ENCODE assay signal across 15 cellular contexts in genomic region chr6:137265574-137265973, GRCh38. TPM values are rescaled to one million over a fixed set of nuclear protein-coding genes. Genes with fewer than 3 reads are reported as not detected.
DNase-seq lines count a peak whose midpoint lies in the region; ATAC-seq and TF ChIP-seq lines count a peak whose summit lies in the region.
"Had no signal": no experiment of that assay in that cellular context is flagged by ENCODE, and none has a peak within 500 bp of the region (broad histone marks: within the 10 kb centered on the region; RNA-seq: fewer than 3 reads in every experiment).

No MANE protein-coding gene starts in this region.

- no peak for TF ChIP-seq RAD21 in SK-N-SH (IDR thresholded peaks at IDR 0.05; ENCODE audit: low read length)

- TF ChIP-seq CTCF in SK-N-SH (IDR thresholded peaks at IDR 0.05) (no peak), choroid plexus epithelial cell (conservative IDR thresholded peaks at IDR 0.05; ENCODE audit: low read depth, low read length) (no peak), adrenal gland (IDR thresholded peaks at IDR 0.05) (no peak), WTC11 (IDR thresholded peaks at IDR 0.05) (no peak)

- H3K27me3 ChIP-seq in SK-N-SH (ENCODE audit: insufficient read depth) (no peaks in the 10 kb centered on the region), adrenal gland (no peaks in the 10 kb centered on the region)

- no peaks in the 10 kb centered on the region for H3F3A ChIP-seq in SK-N-SH (replicated peaks; ENCODE audit: insufficient read depth)

- H3K9ac ChIP-seq in SK-N-SH = no peak overlapping the region

- H3K27ac Mint-ChIP-seq in stimulated activated memory B cell treated with anti-CD40 and anti-IgM and Interleukin-4, amounts not matched to agents 10 μg/mL and 1 μg/mL and 100 μg/mL, for 72 hours = peak overlapping the region; percentile 25
- H3K27ac Mint-ChIP-seq in WTC11 = no peak overlapping the region
- H3K27ac Mint-ChIP-seq: CD4-positive, alpha-beta T cell had no signal

- no peaks in the 10 kb centered on the region for H3K36me3 ChIP-seq in SK-N-SH (replicated peaks in 1 of 2; ENCODE audit: control insufficient read depth in 1 of 2, insufficient read depth in 2 of 2, low read length in 1 of 2)
- H3K36me3 ChIP-seq in adrenal gland (replicated peaks in 1 of 2) = no peaks in the 10 kb centered on the region

- no peak overlapping the region for H3K27ac ChIP-seq in SK-N-SH (ENCODE audit: low read depth in 2 of 2, low read length in 1 of 2)
- no peak overlapping the region for H3K27ac ChIP-seq in adrenal gland

- ATAC-seq in SK-N-SH treated with all-trans-retinoic acid at 6 μM for 48 hours (no peak), WTC11 (no peak)
- no peak for ATAC-seq in stimulated activated memory B cell treated with anti-CD40 and anti-IgM and Interleukin-4, amounts not matched to agents 10 μg/mL and 1 μg/mL and 100 μg/mL, for 72 hours

- 7% methylated on average over 4 of the region's 4 CpGs for WGBS in SK-N-SH (ENCODE audit: low lambda C conversion rate)
- WGBS in adrenal gland, 4 donors = 39 to 54% (median 44%) methylated on average over 4 of the region's 4 CpGs

- no peak overlapping the region for H3K4me3 ChIP-seq in SK-N-SH (ENCODE audit: low read depth in 2 of 2, low read length in 1 of 2)
- no peak overlapping the region for H3K4me3 ChIP-seq in choroid plexus epithelial cell (ENCODE audit: low read depth, low read length)
- H3K4me3 ChIP-seq in adrenal gland = no peak overlapping the region

- H2AFZ ChIP-seq in SK-N-SH (ENCODE audit: low read depth) = no peak overlapping the region

- DNase-seq in SK-N-SH = no peak
- peak; percentile 78 to 91 for DNase-seq in NCI-H524 (lab: John Stamatoyannopoulos, UW)
- DNase-seq in choroid plexus epithelial cell (ENCODE audit: low read depth) = peak; percentile 43
- DNase-seq in adrenal gland = no peak
- DNase-seq in WTC11 (ENCODE audit: low spot score) = no peak
- DNase-seq in epidermal melanocyte (ENCODE audit: insufficient read length, low spot score) = no peak
- DNase-seq: CD4-positive, alpha-beta T cell; DMS79 treated with DMSO at 0.1 percent for 48 hours; KG1; NCI-H1417; NCI-H187; NCI-H2107; SHP77 treated with DMSO at 0.1 percent for 48 hours had no signal

- H3K4me1 Mint-ChIP-seq in stimulated activated memory B cell treated with anti-CD40 and anti-IgM and Interleukin-4, amounts not matched to agents 10 μg/mL and 1 μg/mL and 100 μg/mL, for 72 hours = peaks cover 31% of the 10 kb centered on the region
- no peaks in the 10 kb centered on the region for H3K4me1 Mint-ChIP-seq in WTC11

- no peak for TF ChIP-seq POLR2A in adrenal gland (IDR thresholded peaks at IDR 0.05)

- H3K4me2 ChIP-seq in SK-N-SH = no peak overlapping the region

- H3K9me3 Mint-ChIP-seq in stimulated activated memory B cell treated with anti-CD40 and anti-IgM and Interleukin-4, amounts not matched to agents 10 μg/mL and 1 μg/mL and 100 μg/mL, for 72 hours = no peaks in the 10 kb centered on the region
- H3K9me3 Mint-ChIP-seq in WTC11 = no peaks in the 10 kb centered on the region
- H3K9me3 Mint-ChIP-seq: CD4-positive, alpha-beta T cell had no signal

- no peaks in the 10 kb centered on the region for H3K79me2 ChIP-seq in SK-N-SH (ENCODE audit: insufficient read depth)

- CTCF ChIA-PET in SK-N-SH (lab: Yijun Ruan, JAX) (no interaction called here), WTC11 (lab: Charles Lee) (no interaction called here)

- TF ChIP-seq EP300 in SK-N-SH (IDR thresholded peaks at IDR 0.05; ENCODE audit: borderline replicate concordance in 1 of 2, low read depth in 1 of 2, low read length in 1 of 2) = no peak

- POLR2A ChIA-PET in SK-N-SH (lab: Yijun Ruan, JAX) (no interaction called here), WTC11 (lab: Charles Lee) (no interaction called here)

- no peaks in the 10 kb centered on the region for H3K36me3 Mint-ChIP-seq in stimulated activated memory B cell treated with anti-CD40 and anti-IgM and Interleukin-4, amounts not matched to agents 10 μg/mL and 1 μg/mL and 100 μg/mL, for 72 hours
- H3K36me3 Mint-ChIP-seq in WTC11 = no peaks in the 10 kb centered on the region

- intact Hi-C loops in adrenal gland (cut with DNase I) = loop anchor here in 1 of 2 donors (5.0 to 10.0 kb wide), 2 partner anchors 161 to 372 kb away; no protein-coding TSS in a partner anchor

- H3K4me1 ChIP-seq in SK-N-SH (ENCODE audit: control insufficient read depth in 1 of 2, insufficient read depth in 2 of 2, low read depth in 1 of 2, low read length in 1 of 2) = no peaks in the 10 kb centered on the region; a peak in 1 of 4 replicates
- peaks cover 0 to 6% of the 10 kb centered on the region in 2 donors for H3K4me1 ChIP-seq in adrenal gland (replicated peaks in 1 of 2)

- no peaks in the 10 kb centered on the region for H3K9me2 ChIP-seq in SK-N-SH

- no peaks in the 10 kb centered on the region for H4K20me1 ChIP-seq in SK-N-SH (ENCODE audit: insufficient read depth)

- H3K9me3 ChIP-seq in SK-N-SH (no peaks in the 10 kb centered on the region), adrenal gland (replicated peaks in 1 of 3) (no peaks in the 10 kb centered on the region)

- no peaks in the 10 kb centered on the region for H3K27me3 Mint-ChIP-seq in stimulated activated memory B cell treated with anti-CD40 and anti-IgM and Interleukin-4, amounts not matched to agents 10 μg/mL and 1 μg/mL and 100 μg/mL, for 72 hours
- no peaks in the 10 kb centered on the region for H3K27me3 Mint-ChIP-seq in WTC11 (ENCODE audit: low read depth)

- no peak overlapping the region for H3K4me3 Mint-ChIP-seq in stimulated activated memory B cell treated with anti-CD40 and anti-IgM and Interleukin-4, amounts not matched to agents 10 μg/mL and 1 μg/mL and 100 μg/mL, for 72 hours
- H3K4me3 Mint-ChIP-seq in WTC11 = no peak overlapping the region
- H3K4me3 Mint-ChIP-seq: CD4-positive, alpha-beta T cell had no signal

TF ChIP-seq in SK-N-SH treated with all-trans-retinoic acid at 6 μM for 48 hours, 23 proteins besides CTCF, POLR2A, EP300 and RAD21:
- TF ChIP-seq GLIS3 (CRISPR knock-in tag; IDR thresholded peaks at IDR 0.05) (no peak), ISL1 (CRISPR knock-in tag; IDR thresholded peaks at IDR 0.05) (peak; percentile 71)

TF ChIP-seq in SK-N-SH, 30 proteins besides CTCF, POLR2A, EP300 and RAD21 (continues in another document):
- no peak for TF ChIP-seq NFIC (IDR thresholded peaks at IDR 0.05; ENCODE audit: borderline replicate concordance)
- no peak for TF ChIP-seq POLR2AphosphoS5 (IDR thresholded peaks at IDR 0.05; ENCODE audit: low read depth, low read length)
- no peak for TF ChIP-seq JUND (IDR thresholded peaks at IDR 0.05)
- TF ChIP-seq FOXJ3 (CRISPR knock-in tag; IDR thresholded peaks at IDR 0.05) = no peak
- TF ChIP-seq FOSL2 (IDR thresholded peaks at IDR 0.05; ENCODE audit: borderline replicate concordance, low read depth) = no peak
- no peak for TF ChIP-seq MXI1 (IDR thresholded peaks at IDR 0.05; ENCODE audit: low read depth, low read length)
- no peak for TF ChIP-seq PBX3 (IDR thresholded peaks at IDR 0.05)
- no peak for TF ChIP-seq MEF2A (IDR thresholded peaks at IDR 0.05; ENCODE audit: borderline replicate concordance, low read depth)
- no peak for TF ChIP-seq YY1 (IDR thresholded peaks at IDR 0.05; ENCODE audit: low read depth)

TF ChIP-seq in WTC11, 78 proteins besides CTCF, POLR2A, EP300 and RAD21:
- TF ChIP-seq NR1H2 (CRISPR knock-in tag; IDR thresholded peaks at IDR 0.05) (no peak), RORB (CRISPR knock-in tag; IDR thresholded peaks at IDR 0.05) (no peak), ZNF121 (CRISPR knock-in tag; IDR thresholded peaks at IDR 0.05) (no peak), ZNF219 (CRISPR knock-in tag; IDR thresholded peaks at IDR 0.05; ENCODE audit: borderline replicate concordance) (no peak), ZNF281 (CRISPR knock-in tag; IDR thresholded peaks at IDR 0.05) (no peak), CBFB (CRISPR knock-in tag; IDR thresholded peaks at IDR 0.05; ENCODE audit: low read depth) (no peak), ATF2 (CRISPR knock-in tag; IDR thresholded peaks at IDR 0.05; ENCODE audit: borderline replicate concordance, low read depth) (no peak)

RNA-seq across cellular contexts. Expression of gene IFNGR1, which starts 46.4 kb away (rescaled TPM):
- polyA plus RNA-seq in SK-N-SH (2012; rRNA removed) (11.5 and 16.7 TPM in 2 replicates), adrenal gland (100 to 1,000 TPM in 1 of 3 donors, 10 to 100 TPM in 2; 61.5 to 110 (median 65.0) TPM)
- polyA plus RNA-seq in SK-N-SH (2012; cell fraction: cytosol; rRNA removed) = 18.5 and 18.7 TPM in 2 replicates
- 4.7 and 14.5 TPM in 2 replicates for polyA plus RNA-seq in SK-N-SH (2012; cell fraction: nucleus; rRNA removed)
- total RNA-seq in adrenal gland (100 to 1,000 TPM in 1 of 8 donors, 10 to 100 TPM in 7; 55.5 to 104 (median 73.3) TPM), WTC11 (2021) (15.7 to 17.6 TPM (median 17.5 TPM) in 3 replicates)

Comparison
In these comparisons a context has a peak if more than half of its experiments do, and no peak if none do; other contexts are left out.
1. DNase-seq: peak in NCI-H524 (2 of 2) and choroid plexus epithelial cell (single experiment); none in SK-N-SH (single experiment), adrenal gland (0 of 7), WTC11 (single experiment) and epidermal melanocyte (single experiment).